Comparison of ENCODE assay signal across 8 cellular contexts in genomic region chr14:53151523-53151866, GRCh38. TPM values are rescaled to one million over a fixed set of nuclear protein-coding genes. Genes with fewer than 3 reads are reported as not detected.
DNase-seq lines count a peak whose midpoint lies in the region; ATAC-seq and TF ChIP-seq lines count a peak whose summit lies in the region.

No MANE protein-coding gene starts in this region.

- peak overlapping the region; percentile 100 for H3K4me3 Mint-ChIP-seq in T-helper 1 cell treated with Interleukin-12 subunit alpha and Interleukin-12 subunit beta and Interleukin-4 antibody, amounts not matched to agents 30 μg/mL and 1 μg/mL, for 36 hours
- H3K4me3 Mint-ChIP-seq in activated naive CD8-positive, alpha-beta T cell treated with anti-CD3 and anti-CD28 coated beads, Interleukin-2, amount 50 U/mL, for 24 hours: peak overlapping the region; percentile 100

- H3K27ac ChIP-seq in left lung (no peak overlapping the region), testis (peak overlapping the region; percentile 67 to 88)

- WGBS in testis, 2 donors: 7% methylated on average over 7 of the region's 7 CpGs

- H3K36me3 Mint-ChIP-seq in T-helper 1 cell treated with Interleukin-12 subunit alpha and Interleukin-12 subunit beta and Interleukin-4 antibody, amounts not matched to agents 30 μg/mL and 1 μg/mL, for 36 hours (ENCODE audit: low read depth): peaks cover 30% of the 10 kb centered on the region
- H3K36me3 Mint-ChIP-seq in activated naive CD8-positive, alpha-beta T cell treated with anti-CD3 and anti-CD28 coated beads, Interleukin-2, amount 50 U/mL, for 24 hours (ENCODE audit: low read depth): peaks cover 15% of the 10 kb centered on the region

- no peaks in the 10 kb centered on the region for H3K36me3 ChIP-seq in left lung
- no peaks in the 10 kb centered on the region for H3K36me3 ChIP-seq in testis (ENCODE audit: low read depth, missing control alignments)

- H3K27me3 ChIP-seq in left lung (no peaks in the 10 kb centered on the region), testis (no peaks in the 10 kb centered on the region)

- no peak for DNase-seq in T-helper 1 cell
- no peak for DNase-seq in activated naive CD8-positive, alpha-beta T cell treated with anti-CD3 and anti-CD28 coated beads, Interleukin-2, amount 50 U/mL, for 24 hours
- DNase-seq in left lung: no peak
- DNase-seq in testis: peak; percentile 35
- no peak for DNase-seq in activated CD4-positive, CD25-positive, alpha-beta regulatory T cell (lab: John Stamatoyannopoulos, UW)
- no peak for DNase-seq in kidney tubule cell (ENCODE audit: low spot score)
- DNase-seq in amniotic stem cell (lab: John Stamatoyannopoulos, UW): no peak

- H3K27me3 Mint-ChIP-seq in T-helper 1 cell treated with Interleukin-12 subunit alpha and Interleukin-12 subunit beta and Interleukin-4 antibody, amounts not matched to agents 30 μg/mL and 1 μg/mL, for 36 hours (ENCODE audit: low read depth): no peaks in the 10 kb centered on the region
- no peaks in the 10 kb centered on the region for H3K27me3 Mint-ChIP-seq in activated naive CD8-positive, alpha-beta T cell treated with anti-CD3 and anti-CD28 coated beads, Interleukin-2, amount 50 U/mL, for 24 hours

- TF ChIP-seq CTCF in left lung (IDR thresholded peaks at IDR 0.05) (peak in 1 of 2 donors; percentile 10), testis (IDR thresholded peaks at IDR 0.05) (no peak)

- H3K4me3 ChIP-seq in left lung: peak overlapping the region; percentile 73 to 83
- H3K4me3 ChIP-seq in testis: peak overlapping the region; percentile 72 to 79

- H3K9me3 Mint-ChIP-seq in T-helper 1 cell treated with Interleukin-12 subunit alpha and Interleukin-12 subunit beta and Interleukin-4 antibody, amounts not matched to agents 30 μg/mL and 1 μg/mL, for 36 hours: no peaks in the 10 kb centered on the region
- no peaks in the 10 kb centered on the region for H3K9me3 Mint-ChIP-seq in activated naive CD8-positive, alpha-beta T cell treated with anti-CD3 and anti-CD28 coated beads, Interleukin-2, amount 50 U/mL, for 24 hours

- H3K9me3 ChIP-seq in left lung (no peaks in the 10 kb centered on the region), testis (no peaks in the 10 kb centered on the region)

- intact Hi-C loops in left lung (cut with DNase I): no loop called here
- intact Hi-C loops in testis (cut with DNase I; ENCODE audit: low total_unique reads): no loop called here

- peaks cover 50% of the 10 kb centered on the region for H3K4me1 Mint-ChIP-seq in T-helper 1 cell treated with Interleukin-12 subunit alpha and Interleukin-12 subunit beta and Interleukin-4 antibody, amounts not matched to agents 30 μg/mL and 1 μg/mL, for 36 hours (ENCODE audit: low read depth)
- peaks cover 58% of the 10 kb centered on the region for H3K4me1 Mint-ChIP-seq in activated naive CD8-positive, alpha-beta T cell treated with anti-CD3 and anti-CD28 coated beads, Interleukin-2, amount 50 U/mL, for 24 hours

- TF ChIP-seq POLR2A in testis (IDR thresholded peaks at IDR 0.05): no peak

- peak overlapping the region; percentile 97 for H3K27ac Mint-ChIP-seq in T-helper 1 cell treated with Interleukin-12 subunit alpha and Interleukin-12 subunit beta and Interleukin-4 antibody, amounts not matched to agents 30 μg/mL and 1 μg/mL, for 36 hours
- H3K27ac Mint-ChIP-seq in activated naive CD8-positive, alpha-beta T cell treated with anti-CD3 and anti-CD28 coated beads, Interleukin-2, amount 50 U/mL, for 24 hours: peak overlapping the region; percentile 97

- no peak for ATAC-seq in activated naive CD8-positive, alpha-beta T cell treated with anti-CD3 and anti-CD28 coated beads, Interleukin-2, amount 50 U/mL, for 24 hours
- ATAC-seq in left lung: peak; percentile 7

- peaks cover 10 to 30% of the 10 kb centered on the region in 2 donors for H3K4me1 ChIP-seq in left lung
- H3K4me1 ChIP-seq in testis: peaks cover 10% of the 10 kb centered on the region

RNA-seq across cellular contexts. Expression of gene DDHD1, which starts 1.6 kb away (rescaled TPM):
- 10 to 100 TPM; 13.2 to 16.7 TPM for total RNA-seq in left lung
- 10 to 100 TPM; 72.7 to 76.2 TPM for total RNA-seq in testis
- 41.6 TPM for polyA plus RNA-seq in testis (ENCODE audit: insufficient read depth, low read depth, low replicate concordance)

Comparison
In these comparisons a context has a peak if more than half of its experiments do, and no peak if none do; other contexts are left out.
1. H3K27ac ChIP-seq: peak in testis (2 of 2); none in left lung (0 of 2).
2. RNA of gene DDHD1, which starts 1.6 kb away (total RNA-seq): 72.7 to 76.2 TPM in testis; 13.2 to 16.7 TPM in left lung; every median in the first group is over 4 times any median in the second.